Comparison of ENCODE assay signal across 1 cellular context in the genomic region with DNA sequence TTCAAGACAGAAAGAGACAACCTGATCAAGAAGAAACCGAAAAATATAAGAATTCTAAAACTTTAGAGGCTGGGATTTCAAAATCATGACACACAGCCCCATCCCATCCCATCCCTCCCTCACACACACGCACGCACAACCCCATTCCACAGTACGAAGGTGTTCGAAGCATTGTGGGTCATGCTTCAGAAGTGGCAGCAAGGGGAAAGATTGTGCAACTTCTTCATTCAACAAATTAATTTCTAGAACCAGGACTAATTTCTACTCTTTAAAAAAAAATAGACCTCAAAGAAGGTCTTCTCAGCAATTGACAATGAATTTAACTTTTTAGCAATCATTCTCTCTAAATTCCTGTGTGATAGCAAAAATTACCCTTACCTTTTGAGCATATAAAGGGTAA.
TF ChIP-seq lines count a peak whose summit lies in the region.

No MANE protein-coding gene starts in this region.

TF ChIP-seq in H1, 55 proteins besides CTCF, POLR2A, EP300 and RAD21:
- TF ChIP-seq KDM4A (IDR thresholded peaks at IDR 0.05; ENCODE audit: low read depth, low read length, severe bottlenecking) (no peak), BCL11A (IDR thresholded peaks at IDR 0.05; ENCODE audit: low read depth in 2 of 2, low read length in 2 of 2) (no peak), KDM5A (IDR thresholded peaks at IDR 0.05; ENCODE audit: low read length) (no peak), RNF2 (IDR thresholded peaks at IDR 0.05; ENCODE audit: borderline replicate concordance, low read depth, low read length, missing control alignments, poor library complexity, severe bottlenecking) (no peak), RFX5 (IDR thresholded peaks at IDR 0.05; ENCODE audit: borderline replicate concordance, low read depth, low read length) (no peak), CHD1 (IDR thresholded peaks at IDR 0.05; ENCODE audit: low read depth, low read length) (no peak), ZNF274 (IDR thresholded peaks at IDR 0.05; ENCODE audit: borderline replicate concordance, extremely low read depth, low read length) (no peak)
